ENCODE assay signal across 1 cellular context in the genomic region with DNA sequence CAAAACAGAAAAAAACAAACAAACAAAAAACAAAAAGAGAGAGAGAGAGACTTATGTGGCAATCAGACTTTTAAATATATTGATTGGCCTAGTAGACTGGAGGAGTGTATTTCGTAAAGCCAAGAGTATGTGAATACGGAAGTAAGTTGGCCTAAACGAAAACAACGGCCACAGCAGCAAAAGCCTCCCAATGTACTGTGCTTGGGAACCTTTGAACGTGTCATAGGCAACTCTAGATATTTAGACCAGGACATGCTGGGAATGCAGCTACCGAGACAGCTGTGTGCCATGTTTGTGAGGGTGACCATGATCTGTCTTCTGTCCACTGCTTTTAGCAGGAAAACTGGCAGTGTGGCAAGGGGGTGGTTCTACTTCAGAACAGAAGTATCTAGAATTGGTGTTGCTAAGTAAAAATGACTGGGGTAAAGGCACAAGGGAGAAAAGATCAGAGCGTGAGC.
TF ChIP-seq lines count a peak whose summit lies in the region.

No MANE protein-coding gene starts in this region.

TF ChIP-seq in H1, 55 proteins besides CTCF, POLR2A, EP300 and RAD21:
- TF ChIP-seq KDM5A (IDR thresholded peaks at IDR 0.05; ENCODE audit: low read length), result no peak
- no peak for TF ChIP-seq SIRT6 (IDR thresholded peaks at IDR 0.05; ENCODE audit: low read length)
- TF ChIP-seq CHD1 (IDR thresholded peaks at IDR 0.05; ENCODE audit: low read depth, low read length), result no peak
- no peak for TF ChIP-seq KDM1A (IDR thresholded peaks at IDR 0.05; ENCODE audit: borderline replicate concordance, low read length)
- TF ChIP-seq ASH2L (IDR thresholded peaks at IDR 0.05; ENCODE audit: low read length), result no peak
- no peak for TF ChIP-seq SUZ12 (IDR thresholded peaks at IDR 0.05; ENCODE audit: low read length)
- no peak for TF ChIP-seq CTBP2 (IDR thresholded peaks at IDR 0.05; ENCODE audit: borderline replicate concordance, insufficient read depth, insufficient read length, low read length)
- TF ChIP-seq NRF1 (IDR thresholded peaks at IDR 0.05; ENCODE audit: low read depth, low read length), result no peak
- TF ChIP-seq, protein P1, sequence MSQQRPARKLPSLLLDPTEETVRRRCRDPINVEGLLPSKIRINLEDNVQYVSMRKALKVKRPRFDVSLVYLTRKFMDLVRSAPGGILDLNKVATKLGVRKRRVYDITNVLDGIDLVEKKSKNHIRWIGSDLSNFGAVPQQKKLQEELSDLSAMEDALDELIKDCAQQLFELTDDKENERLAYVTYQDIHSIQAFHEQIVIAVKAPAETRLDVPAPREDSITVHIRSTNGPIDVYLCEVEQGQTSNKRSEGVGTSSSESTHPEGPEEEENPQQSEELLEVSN (IDR thresholded peaks at IDR 0.05), result no peak
- no peak for TF ChIP-seq CREB1 (IDR thresholded peaks at IDR 0.05)
- TF ChIP-seq CEBPB (IDR thresholded peaks at IDR 0.05; ENCODE audit: low read depth, low read length), result no peak
- TF ChIP-seq FOSL1 (IDR thresholded peaks at IDR 0.05; ENCODE audit: insufficient read depth, low read depth, low read length), result no peak
- TF ChIP-seq BCL11A (IDR thresholded peaks at IDR 0.05; ENCODE audit: low read depth in 2 of 2, low read length in 2 of 2), result no peak
- no peak for TF ChIP-seq SP4 (IDR thresholded peaks at IDR 0.05; ENCODE audit: low read length)
- no peak for TF ChIP-seq TAF7 (optimal IDR thresholded peaks at IDR 0.05; ENCODE audit: borderline replicate concordance, low read depth, low read length)
- TF ChIP-seq BRCA1 (IDR thresholded peaks at IDR 0.05; ENCODE audit: low read depth, low read length), result no peak
- TF ChIP-seq TBP (IDR thresholded peaks at IDR 0.05; ENCODE audit: low read depth, low read length), result no peak
- TF ChIP-seq HDAC6 (IDR thresholded peaks at IDR 0.05; ENCODE audit: low read depth, low read length), result no peak
